26 cellular contexts compared by ENCODE assay signal in genomic region chr7:80950550-80950967, GRCh38. TPM values are rescaled to one million over a fixed set of nuclear protein-coding genes. Genes with fewer than 3 reads are reported as not detected.
A peak's percentile ranks its signal among the peaks of the same experiment; 100 is the strongest.
DNase-seq lines count a peak whose midpoint lies in the region; FAIRE-seq and TF ChIP-seq lines count a peak whose summit lies in the region.
"Had no signal": no experiment of that assay in that cellular context is flagged by ENCODE, and none has a peak within 500 bp of the region (broad histone marks: within the 10 kb centered on the region; RNA-seq: fewer than 3 reads in every experiment).

No MANE protein-coding gene starts in this region.

- H3K79me2 ChIP-seq in mesendoderm (ENCODE audit: control insufficient read depth, insufficient read depth, low read length) = no peaks in the 10 kb centered on the region

- no peak overlapping the region for H3K4me3 Mint-ChIP-seq in CD8-positive, alpha-beta memory T cell
- H3K4me3 Mint-ChIP-seq in osteocyte (ENCODE audit: unreplicated experiment) = no peak overlapping the region
- H3K4me3 Mint-ChIP-seq: activated naive CD8-positive, alpha-beta T cell treated with anti-CD3 and anti-CD28 coated beads, Interleukin-2, amount 10 ng/mL, durations not matched to agents 7 days and 5 days; CD4-positive, CD25-positive, alpha-beta regulatory T cell; endodermal cell; stimulated activated naive CD8-positive, alpha-beta T cell treated with anti-CD3 and anti-CD28 coated beads, Interleukin-15, Interleukin-2, amounts not matched to agents 100 ng/mL and 50 ng/mL, for 24 hours; T-helper 1 cell treated with Interleukin-12 subunit alpha and Interleukin-12 subunit beta and Interleukin-4 antibody, amounts not matched to agents 30 μg/mL and 1 μg/mL, for 36 hours; WTC11 had no signal

- H3K56ac ChIP-seq in mesendoderm (ENCODE audit: low read length) = no peak overlapping the region

- TF ChIP-seq POLR2A in H54 (IDR thresholded peaks at IDR 0.05; ENCODE audit: low read depth, low read length) (no peak), Peyer's patch (IDR thresholded peaks at IDR 0.05) (no peak)

- H2BK15ac ChIP-seq in mesendoderm (replicated peaks; ENCODE audit: low read depth) = no peak overlapping the region

- H3K27ac Mint-ChIP-seq in CD8-positive, alpha-beta memory T cell = no peak overlapping the region
- H3K27ac Mint-ChIP-seq in osteocyte (ENCODE audit: unreplicated experiment) = no peak overlapping the region
- H3K27ac Mint-ChIP-seq: activated naive CD8-positive, alpha-beta T cell treated with anti-CD3 and anti-CD28 coated beads, Interleukin-2, amount 10 ng/mL, durations not matched to agents 7 days and 5 days; CD4-positive, CD25-positive, alpha-beta regulatory T cell; endodermal cell; stimulated activated naive CD8-positive, alpha-beta T cell treated with anti-CD3 and anti-CD28 coated beads, Interleukin-15, Interleukin-2, amounts not matched to agents 100 ng/mL and 50 ng/mL, for 24 hours; T-helper 1 cell treated with Interleukin-12 subunit alpha and Interleukin-12 subunit beta and Interleukin-4 antibody, amounts not matched to agents 30 μg/mL and 1 μg/mL, for 36 hours; WTC11 had no signal

- no peak overlapping the region for H4K5ac ChIP-seq in mesendoderm (ENCODE audit: low read length)

- H2BK120ac ChIP-seq in mesendoderm (ENCODE audit: low read depth, low read length) = no peak overlapping the region

- H3K4me3 ChIP-seq in mesendoderm (ENCODE audit: low read length) = no peak overlapping the region
- no peak overlapping the region for H3K4me3 ChIP-seq in CD8-positive, alpha-beta memory T cell (ENCODE audit: low read length)
- H3K4me3 ChIP-seq in Peyer's patch = no peak overlapping the region
- H3K4me3 ChIP-seq: body of pancreas, HAP-1, SJSA1, thyroid gland had no signal

- H3K27ac ChIP-seq in mesendoderm (ENCODE audit: low read depth, low read length) (no peak overlapping the region), Peyer's patch (no peak overlapping the region)
- no peak overlapping the region for H3K27ac ChIP-seq in CD8-positive, alpha-beta memory T cell (ENCODE audit: low read depth, low read length)
- H3K27ac ChIP-seq: body of pancreas, SJSA1, thyroid gland had no signal

- TF ChIP-seq CTCF in osteocyte (IDR thresholded peaks at IDR 0.05) = no peak
- TF ChIP-seq CTCF in Peyer's patch (IDR thresholded peaks at IDR 0.05) = no peak

- H3K36me3 ChIP-seq in mesendoderm (ENCODE audit: control insufficient read depth, insufficient read depth, low read length) = no peaks in the 10 kb centered on the region
- no peaks in the 10 kb centered on the region for H3K36me3 ChIP-seq in CD8-positive, alpha-beta memory T cell (ENCODE audit: insufficient read depth, low read length)
- H3K36me3 ChIP-seq in Peyer's patch = no peaks in the 10 kb centered on the region
- H3K36me3 ChIP-seq: HAP-1, SJSA1, thyroid gland had no signal

- H2BK5ac ChIP-seq in mesendoderm (ENCODE audit: low read length) = no peak overlapping the region

- peaks cover 0 to 19% (median 3%) of the 10 kb centered on the region in 5 donors for H3K9me3 Mint-ChIP-seq in CD8-positive, alpha-beta memory T cell
- no peaks in the 10 kb centered on the region for H3K9me3 Mint-ChIP-seq in osteocyte (ENCODE audit: unreplicated experiment)
- H3K9me3 Mint-ChIP-seq: activated naive CD8-positive, alpha-beta T cell treated with anti-CD3 and anti-CD28 coated beads, Interleukin-2, amount 10 ng/mL, durations not matched to agents 7 days and 5 days; endodermal cell; T-helper 1 cell treated with Interleukin-12 subunit alpha and Interleukin-12 subunit beta and Interleukin-4 antibody, amounts not matched to agents 30 μg/mL and 1 μg/mL, for 36 hours; WTC11 had no signal

- POLR2A ChIA-PET in CD8-positive, alpha-beta memory T cell (lab: Charles Lee) = no interaction called here

- no peaks in the 10 kb centered on the region for H3K27me3 ChIP-seq in mesendoderm (ENCODE audit: insufficient read depth, low read length, poor library complexity)
- H3K27me3 ChIP-seq in CD8-positive, alpha-beta memory T cell (ENCODE audit: insufficient read depth, low read length, poor library complexity, severe bottlenecking) = no peaks in the 10 kb centered on the region
- H3K27me3 ChIP-seq in Peyer's patch = no peaks in the 10 kb centered on the region
- H3K27me3 ChIP-seq: body of pancreas, SJSA1, thyroid gland had no signal

- WGBS in mesendoderm (ENCODE audit: extremely low coverage, insufficient coverage, low lambda C conversion rate) = no CpG with 5 or more reads among the region's 2 CpGs

- peak overlapping the region; percentile 81 for H4K8ac ChIP-seq in mesendoderm (ENCODE audit: low read depth, low read length)

- H3K4me1 Mint-ChIP-seq in CD8-positive, alpha-beta memory T cell = no peaks in the 10 kb centered on the region
- H3K4me1 Mint-ChIP-seq in osteocyte (ENCODE audit: unreplicated experiment) = no peaks in the 10 kb centered on the region
- H3K4me1 Mint-ChIP-seq: activated naive CD8-positive, alpha-beta T cell treated with anti-CD3 and anti-CD28 coated beads, Interleukin-2, amount 10 ng/mL, durations not matched to agents 7 days and 5 days; CD4-positive, CD25-positive, alpha-beta regulatory T cell; WTC11 had no signal

- H3K4me1 ChIP-seq in mesendoderm (ENCODE audit: control insufficient read depth, low read depth, low read length) = no peaks in the 10 kb centered on the region
- H3K4me1 ChIP-seq in CD8-positive, alpha-beta memory T cell (ENCODE audit: insufficient read depth, low read length) = no peaks in the 10 kb centered on the region
- no peaks in the 10 kb centered on the region for H3K4me1 ChIP-seq in Peyer's patch
- H3K4me1 ChIP-seq: body of pancreas, HAP-1, SJSA1, thyroid gland had no signal

- H3K18ac ChIP-seq in mesendoderm (ENCODE audit: low read length) = no peak overlapping the region

- H3K9me3 ChIP-seq in CD8-positive, alpha-beta memory T cell (ENCODE audit: low read length) = no peaks in the 10 kb centered on the region
- no peaks in the 10 kb centered on the region for H3K9me3 ChIP-seq in Peyer's patch
- H3K9me3 ChIP-seq: body of pancreas, HAP-1, SJSA1, thyroid gland had no signal

- no peak overlapping the region for H3K9ac ChIP-seq in mesendoderm (ENCODE audit: low read length)

- no peaks in the 10 kb centered on the region for H3K27me3 Mint-ChIP-seq in CD8-positive, alpha-beta memory T cell
- no peaks in the 10 kb centered on the region for H3K27me3 Mint-ChIP-seq in osteocyte (ENCODE audit: unreplicated experiment)
- H3K27me3 Mint-ChIP-seq: activated naive CD8-positive, alpha-beta T cell treated with anti-CD3 and anti-CD28 coated beads, Interleukin-2, amount 10 ng/mL, durations not matched to agents 7 days and 5 days; CD4-positive, CD25-positive, alpha-beta regulatory T cell; stimulated activated naive CD8-positive, alpha-beta T cell treated with anti-CD3 and anti-CD28 coated beads, Interleukin-15, Interleukin-2, amounts not matched to agents 100 ng/mL and 50 ng/mL, for 24 hours had no signal

- H3K4me2 ChIP-seq in mesendoderm (ENCODE audit: low read length) = no peak overlapping the region

- CTCF ChIA-PET in CD8-positive, alpha-beta memory T cell (lab: Charles Lee) = no interaction called here

- FAIRE-seq in H54 (lab: Jason Lieb, UNC) (peak; percentile 85), RCC 7860 (lab: Jason Lieb, UNC) (peak; percentile 39)
- FAIRE-seq: colon had no signal

- H3K23ac ChIP-seq in mesendoderm (ENCODE audit: low read length) = no peak overlapping the region

- H3K4ac ChIP-seq in mesendoderm (ENCODE audit: low read depth, low read length) = no peak overlapping the region

- DNase-seq in H54 (ENCODE audit: insufficient read length, low spot score) (no peak), RCC 7860 (ENCODE audit: low spot score) (peak; percentile 29), glomerular visceral epithelial cell (ENCODE audit: extremely low spot score) (peak; percentile 17), mesendoderm (no peak), epidermal melanocyte (ENCODE audit: insufficient read length, low spot score) (no peak), osteocyte (ENCODE audit: extremely low spot score, unreplicated experiment) (no peak), Peyer's patch (no peak)
- no peak for DNase-seq in CD8-positive, alpha-beta memory T cell
- DNase-seq: activated CD4-positive, alpha-beta T cell treated with anti-CD3 and anti-CD28 coated beads, Interleukin-2, amount 50 U/mL, for 4 hours; activated CD8-positive, alpha-beta memory T cell treated with anti-CD3 and anti-CD28 coated beads, Interleukin-2, amount 50 U/mL, for 4 hours; activated naive CD8-positive, alpha-beta T cell treated with anti-CD3 and anti-CD28 coated beads, Interleukin-2, amount 10 ng/mL, durations not matched to agents 7 days and 5 days; body of pancreas; CD4-positive, CD25-positive, alpha-beta regulatory T cell; DMS153; endodermal cell; head of caudate nucleus; KBM-7; NCI-H187; stimulated activated CD4-positive, alpha-beta T cell treated with anti-CD3 and anti-CD28 coated beads, Interleukin-4, amount 100 ng/mL, for 4 hours; thyroid gland had no signal

- no peaks in the 10 kb centered on the region for H3K79me1 ChIP-seq in mesendoderm (ENCODE audit: low read length)

- H3K36me3 Mint-ChIP-seq in CD8-positive, alpha-beta memory T cell = no peaks in the 10 kb centered on the region
- no peaks in the 10 kb centered on the region for H3K36me3 Mint-ChIP-seq in osteocyte (ENCODE audit: unreplicated experiment)
- H3K36me3 Mint-ChIP-seq: activated naive CD8-positive, alpha-beta T cell treated with anti-CD3 and anti-CD28 coated beads, Interleukin-2, amount 10 ng/mL, durations not matched to agents 7 days and 5 days; CD4-positive, CD25-positive, alpha-beta regulatory T cell; WTC11 had no signal

- H2AK5ac ChIP-seq in mesendoderm (ENCODE audit: low read length) = no peak overlapping the region

RNA-seq across cellular contexts. Expression of gene SEMA3C, which starts 31.7 kb away (rescaled TPM):
- polyA plus RNA-seq in mesendoderm (2013, experiment 1 of 2) = 1.8 TPM
- polyA plus RNA-seq in mesendoderm (2013, experiment 2 of 2) = 1.5 TPM
- not detected for total RNA-seq in CD8-positive, alpha-beta memory T cell
- polyA plus RNA-seq in CD8-positive, alpha-beta memory T cell = not detected
- total RNA-seq in osteocyte = 74.1 and 77.5 TPM in 2 replicates
- total RNA-seq in Peyer's patch = 100 to 1,000 TPM in 1 of 4 donors, 10 to 100 TPM in 3; 35.7 to 120 (median 56.4) TPM
- polyA plus RNA-seq: CD4-positive, CD25-positive, alpha-beta regulatory T cell had no signal

Comparison
In these comparisons a context has a peak if more than half of its experiments do, and no peak if none do; other contexts are left out.
1. DNase-seq: peak in RCC 7860 (single experiment) and glomerular visceral epithelial cell (single experiment); none in H54 (single experiment), mesendoderm (single experiment), epidermal melanocyte (single experiment), CD8-positive, alpha-beta memory T cell (0 of 5), osteocyte (single experiment) and Peyer's patch (0 of 3).
2. RNA of gene SEMA3C, which starts 31.7 kb away (total RNA-seq): 74.1 to 77.5 TPM in osteocyte and 35.7 to 120 TPM in Peyer's patch; not detected in CD8-positive, alpha-beta memory T cell; every median in the first group is over 10 times any median in the second.